Comparison of ENCODE assay signal across 8 cellular contexts in genomic region chr16:84649511-84649861, GRCh38. TPM values are rescaled to one million over a fixed set of nuclear protein-coding genes. Genes with fewer than 3 reads are reported as not detected.
A peak's percentile ranks its signal among the peaks of the same experiment; 100 is the strongest.
DNase-seq lines count a peak whose midpoint lies in the region; ATAC-seq, FAIRE-seq and TF ChIP-seq lines count a peak whose summit lies in the region.

No MANE protein-coding gene starts in this region.

- ATAC-seq in pancreas (no peak), GM19324 (IDR thresholded peaks at IDR 0.05; ENCODE audit: low FRiP score, unreplicated experiment) (no peak)

- DNase-seq in CD8-positive, alpha-beta memory T cell = no peak
- no peak for DNase-seq in SK-N-MC (ENCODE audit: low read depth, low spot score)
- no peak for DNase-seq in fibroblast of pulmonary artery (ENCODE audit: low read depth)
- DNase-seq in pancreas = no peak
- DNase-seq in hepatic stellate cell (ENCODE audit: low spot score) = no peak
- no peak for DNase-seq in AG08396 (ENCODE audit: low spot score)
- no peak for DNase-seq in stimulated activated naive CD4-positive, alpha-beta T cell treated with Interleukin-2 at 50 U/mL for 16 hours (lab: John Stamatoyannopoulos, UW)

- no peaks in the 10 kb centered on the region for H3K27me3 Mint-ChIP-seq in CD8-positive, alpha-beta memory T cell

- peak overlapping the region; percentile 80 to 94 (median 87) for H3K4me3 Mint-ChIP-seq in CD8-positive, alpha-beta memory T cell

- intact Hi-C loops in pancreas (cut with DNase I) = no loop called here

- no peaks in the 10 kb centered on the region for H3K9me3 ChIP-seq in CD8-positive, alpha-beta memory T cell (ENCODE audit: low read length)
- H3K9me3 ChIP-seq in SK-N-MC (ENCODE audit: low read depth, low read length) (no peaks in the 10 kb centered on the region), pancreas (no peaks in the 10 kb centered on the region)

- peaks cover 12% of the 10 kb centered on the region for H3K36me3 ChIP-seq in CD8-positive, alpha-beta memory T cell (ENCODE audit: insufficient read depth, low read length)
- H3K36me3 ChIP-seq in SK-N-MC (ENCODE audit: insufficient read depth, low read length) (no peaks in the 10 kb centered on the region), pancreas (peaks cover 0 to 3% (median 0%) of the 10 kb centered on the region in 3 donors)

- TF ChIP-seq CTCF in fibroblast of pulmonary artery (IDR thresholded peaks at IDR 0.05; ENCODE audit: low read length, missing control alignments) = no peak
- TF ChIP-seq CTCF in pancreas (IDR thresholded peaks at IDR 0.05) = no peak

- H3K27ac Mint-ChIP-seq in CD8-positive, alpha-beta memory T cell = peak overlapping the region; percentile 72 to 92 (median 86)

- H3K4me1 ChIP-seq in CD8-positive, alpha-beta memory T cell (ENCODE audit: insufficient read depth, low read length) = peaks cover 54% of the 10 kb centered on the region
- H3K4me1 ChIP-seq in pancreas = peaks cover 0 to 11% (median 5%) of the 10 kb centered on the region in 3 donors

- H3K9ac ChIP-seq in SK-N-MC (ENCODE audit: insufficient read length) = no peak overlapping the region

- H3K36me3 Mint-ChIP-seq in CD8-positive, alpha-beta memory T cell = peaks cover 0 to 46% (median 3%) of the 10 kb centered on the region in 3 donors

- peak overlapping the region; percentile 68 for H3K4me3 ChIP-seq in CD8-positive, alpha-beta memory T cell (ENCODE audit: low read length)
- H3K4me3 ChIP-seq in SK-N-MC = peak overlapping the region; percentile 68
- peak overlapping the region; percentile 70 for H3K4me3 ChIP-seq in fibroblast of pulmonary artery (replicated peaks; ENCODE audit: low read depth, low read length)
- H3K4me3 ChIP-seq in pancreas = peak overlapping the region; percentile 48 to 90 (median 72)

- CTCF ChIA-PET in CD8-positive, alpha-beta memory T cell (lab: Charles Lee) = interaction anchor here (1.9 kb wide), 1 partner anchor 27 kb away, joined by 5 read pairs; no protein-coding TSS in a partner anchor

- POLR2A ChIA-PET in CD8-positive, alpha-beta memory T cell (lab: Charles Lee) = interaction anchor here (0.9 kb wide), 1 partner anchor 138 kb away, joined by 3 read pairs; no protein-coding TSS in a partner anchor

- no peaks in the 10 kb centered on the region for H3K9me3 Mint-ChIP-seq in CD8-positive, alpha-beta memory T cell

- FAIRE-seq in pancreas (lab: Jason Lieb, UNC) = no peak

- no peak overlapping the region for H3K27ac ChIP-seq in CD8-positive, alpha-beta memory T cell (ENCODE audit: low read depth, low read length)
- no peak overlapping the region for H3K27ac ChIP-seq in SK-N-MC
- H3K27ac ChIP-seq in pancreas = peak overlapping the region in 3 of 4 donors; percentile 19 to 74 (median 68)

- peaks cover 49 to 58% (median 49%) of the 10 kb centered on the region in 3 donors for H3K4me1 Mint-ChIP-seq in CD8-positive, alpha-beta memory T cell

- WGBS in pancreas, 2 donors = 19 to 22% methylated on average over 11 of the region's 11 CpGs

- no peaks in the 10 kb centered on the region for H3K27me3 ChIP-seq in CD8-positive, alpha-beta memory T cell (ENCODE audit: insufficient read depth, low read length, poor library complexity, severe bottlenecking)
- H3K27me3 ChIP-seq in pancreas = no peaks in the 10 kb centered on the region

RNA-seq across cellular contexts. Expression of gene KLHL36, which starts 1.2 kb away (rescaled TPM):
- total RNA-seq in CD8-positive, alpha-beta memory T cell = 10 to 100 TPM; 39.7 to 41.2 TPM
- polyA plus RNA-seq in CD8-positive, alpha-beta memory T cell = 34.0 TPM
- 10 to 100 TPM; 24.6 to 41.5 (median 27.4) TPM for total RNA-seq in pancreas
- polyA plus RNA-seq in pancreas = 10 to 100 TPM; 18.1 to 18.7 TPM

RNA-seq across cellular contexts. Expression of gene COTL1, which starts 31.6 kb away (rescaled TPM):
- 100 to 1,000 TPM; 373 to 388 TPM for total RNA-seq in CD8-positive, alpha-beta memory T cell
- polyA plus RNA-seq in CD8-positive, alpha-beta memory T cell = 653 TPM
- 10 to 100 TPM in 5 of 6 donors, 1 to 10 TPM in 1; 6.8 to 44.3 (median 19.1) TPM for total RNA-seq in pancreas
- 10 to 100 TPM; 14.8 to 23.3 TPM for polyA plus RNA-seq in pancreas

RNA-seq across cellular contexts. Expression of gene USP10, which starts 50.3 kb away (rescaled TPM):
- total RNA-seq in CD8-positive, alpha-beta memory T cell = 100 to 1,000 TPM; 143 to 146 TPM
- 86.1 TPM for polyA plus RNA-seq in CD8-positive, alpha-beta memory T cell
- 10 to 100 TPM; 22.8 to 40.6 (median 31.5) TPM for total RNA-seq in pancreas
- polyA plus RNA-seq in pancreas = 10 to 100 TPM; 11.4 to 18.2 TPM

Comparison
In these comparisons a context has a peak if more than half of its experiments do, and no peak if none do; other contexts are left out.
1. H3K27ac ChIP-seq: peak in pancreas (3 of 4); none in CD8-positive, alpha-beta memory T cell (single experiment) and SK-N-MC (single experiment).
2. RNA of gene COTL1, which starts 31.6 kb away (total RNA-seq): 373 to 388 TPM in CD8-positive, alpha-beta memory T cell; 6.8 to 44.3 TPM in pancreas; every median in the first group is over 4 times any median in the second.
3. Peak in every context shown above with its lines, with median percentiles within 50 percentile points of each other: H3K4me3 ChIP-seq.